Comparison of ENCODE assay signal across 1 cellular context in genomic region chr10:78025685-78026364, GRCh38.
TF ChIP-seq lines count a peak whose summit lies in the region.

No MANE protein-coding gene starts in this region.

TF ChIP-seq in endothelial cell of umbilical vein, 7 proteins besides CTCF, POLR2A, EP300 and RAD21:
- TF ChIP-seq GATA2 (IDR thresholded peaks at IDR 0.05; ENCODE audit: insufficient read depth, insufficient read length, low read depth, low read length) (peak; percentile 41), MAX (IDR thresholded peaks at IDR 0.05; ENCODE audit: insufficient read depth, insufficient read length) (no peak), JUN (IDR thresholded peaks at IDR 0.05; ENCODE audit: borderline replicate concordance, insufficient read depth, insufficient read length, low read depth) (peak; percentile 57), FOS (IDR thresholded peaks at IDR 0.05; ENCODE audit: borderline replicate concordance, insufficient read depth, low read length) (peak; percentile 96), POLR2AphosphoS5 (IDR thresholded peaks at IDR 0.05; ENCODE audit: insufficient read depth, low read depth, low read length) (peak; percentile 50), EZH2 (IDR thresholded peaks at IDR 0.05; ENCODE audit: borderline replicate concordance, low read depth, low read length, severe bottlenecking) (no peak), MYC (IDR thresholded peaks at IDR 0.05; ENCODE audit: low read depth, low read length) (no peak)
